ENCODE assay signal across 1 cellular context in genomic region chr3:50260027-50260941, GRCh38.
A peak's percentile ranks its signal among the peaks of the same experiment; 100 is the strongest.
TF ChIP-seq lines count a peak whose summit lies in the region.

No MANE protein-coding gene starts in this region.

TF ChIP-seq in HepG2, 621 proteins besides CTCF, POLR2A, EP300 and RAD21 (continued from another document):
- TF ChIP-seq ZNF18 (CRISPR knock-in tag; IDR thresholded peaks at IDR 0.05; ENCODE audit: insufficient replicate concordance) (peak; percentile 41), ZNF792 (CRISPR knock-in tag; IDR thresholded peaks at IDR 0.05) (peak; percentile 56), NR3C1 (CRISPR knock-in tag; IDR thresholded peaks at IDR 0.05) (no peak), EEA1 (CRISPR knock-in tag; IDR thresholded peaks at IDR 0.05; ENCODE audit: borderline replicate concordance) (peak; percentile 91), KLF11 (CRISPR knock-in tag; IDR thresholded peaks at IDR 0.05) (peak; percentile 58; the same call in 1 of the 2 replicates), TCF12 (IDR thresholded peaks at IDR 0.05) (no peak), TCF12 (CRISPR knock-in tag; IDR thresholded peaks at IDR 0.05) (peak; percentile 95), SETDB1 (CRISPR knock-in tag; IDR thresholded peaks at IDR 0.05; ENCODE audit: borderline replicate concordance) (no peak), SP1 (IDR thresholded peaks at IDR 0.05) (no peak), SP1 (CRISPR knock-in tag; IDR thresholded peaks at IDR 0.05) (peak; percentile 49), RXRA (CRISPR knock-in tag; IDR thresholded peaks at IDR 0.05) (peak; percentile 93), ZNF710 (CRISPR knock-in tag; IDR thresholded peaks at IDR 0.05; ENCODE audit: borderline replicate concordance) (peak; percentile 76; the same call in 1 of the 2 replicates), ZNF367 (CRISPR knock-in tag; IDR thresholded peaks at IDR 0.05; ENCODE audit: borderline replicate concordance) (no peak), REXO4 (CRISPR knock-in tag; IDR thresholded peaks at IDR 0.05; ENCODE audit: borderline replicate concordance) (no peak), MAZ (IDR thresholded peaks at IDR 0.05; ENCODE audit: borderline replicate concordance, low read depth, low read length) (peak; percentile 17; the same call in 1 of the 2 replicates), MAZ (CRISPR knock-in tag; IDR thresholded peaks at IDR 0.05; ENCODE audit: low read depth) (peak; percentile 92), CHD2 (IDR thresholded peaks at IDR 0.05; ENCODE audit: low read depth, low read length) (no peak), SNRNP70 (IDR thresholded peaks at IDR 0.05; ENCODE audit: low read depth, low read length) (no peak), ZNF790 (CRISPR knock-in tag; IDR thresholded peaks at IDR 0.05; ENCODE audit: borderline replicate concordance) (0 out of 2 replicates have a peak, but pooled peaks have one; percentile 21), NRL (CRISPR knock-in tag; IDR thresholded peaks at IDR 0.05; ENCODE audit: borderline replicate concordance) (peak; percentile 48; the same call in 1 of the 2 replicates), RCOR2 (CRISPR knock-in tag; IDR thresholded peaks at IDR 0.05) (no peak; the same call in 1 of the 2 replicates)
- TF ChIP-seq, protein P1, sequence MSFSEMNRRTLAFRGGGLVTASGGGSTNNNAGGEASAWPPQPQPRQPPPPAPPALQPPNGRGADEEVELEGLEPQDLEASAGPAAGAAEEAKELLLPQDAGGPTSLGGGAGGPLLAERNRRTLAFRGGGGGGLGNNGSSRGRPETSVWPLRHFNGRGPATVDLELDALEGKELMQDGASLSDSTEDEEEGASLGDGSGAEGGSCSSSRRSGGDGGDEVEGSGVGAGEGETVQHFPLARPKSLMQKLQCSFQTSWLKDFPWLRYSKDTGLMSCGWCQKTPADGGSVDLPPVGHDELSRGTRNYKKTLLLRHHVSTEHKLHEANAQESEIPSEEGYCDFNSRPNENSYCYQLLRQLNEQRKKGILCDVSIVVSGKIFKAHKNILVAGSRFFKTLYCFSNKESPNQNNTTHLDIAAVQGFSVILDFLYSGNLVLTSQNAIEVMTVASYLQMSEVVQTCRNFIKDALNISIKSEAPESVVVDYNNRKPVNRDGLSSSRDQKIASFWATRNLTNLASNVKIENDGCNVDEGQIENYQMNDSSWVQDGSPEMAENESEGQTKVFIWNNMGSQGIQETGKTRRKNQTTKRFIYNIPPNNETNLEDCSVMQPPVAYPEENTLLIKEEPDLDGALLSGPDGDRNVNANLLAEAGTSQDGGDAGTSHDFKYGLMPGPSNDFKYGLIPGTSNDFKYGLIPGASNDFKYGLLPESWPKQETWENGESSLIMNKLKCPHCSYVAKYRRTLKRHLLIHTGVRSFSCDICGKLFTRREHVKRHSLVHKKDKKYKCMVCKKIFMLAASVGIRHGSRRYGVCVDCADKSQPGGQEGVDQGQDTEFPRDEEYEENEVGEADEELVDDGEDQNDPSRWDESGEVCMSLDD (CRISPR knock-in tag; IDR thresholded peaks at IDR 0.05; ENCODE audit: borderline replicate concordance), result peak; percentile 76; the same call in 1 of the 2 replicates
- TF ChIP-seq, protein P2, sequence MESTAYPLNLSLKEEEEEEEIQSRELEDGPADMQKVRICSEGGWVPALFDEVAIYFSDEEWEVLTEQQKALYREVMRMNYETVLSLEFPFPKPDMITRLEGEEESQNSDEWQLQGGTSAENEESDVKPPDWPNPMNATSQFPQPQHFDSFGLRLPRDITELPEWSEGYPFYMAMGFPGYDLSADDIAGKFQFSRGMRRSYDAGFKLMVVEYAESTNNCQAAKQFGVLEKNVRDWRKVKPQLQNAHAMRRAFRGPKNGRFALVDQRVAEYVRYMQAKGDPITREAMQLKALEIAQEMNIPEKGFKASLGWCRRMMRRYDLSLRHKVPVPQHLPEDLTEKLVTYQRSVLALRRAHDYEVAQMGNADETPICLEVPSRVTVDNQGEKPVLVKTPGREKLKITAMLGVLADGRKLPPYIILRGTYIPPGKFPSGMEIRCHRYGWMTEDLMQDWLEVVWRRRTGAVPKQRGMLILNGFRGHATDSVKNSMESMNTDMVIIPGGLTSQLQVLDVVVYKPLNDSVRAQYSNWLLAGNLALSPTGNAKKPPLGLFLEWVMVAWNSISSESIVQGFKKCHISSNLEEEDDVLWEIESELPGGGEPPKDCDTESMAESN (CRISPR knock-in tag; conservative IDR thresholded peaks at IDR 0.05), result peak; percentile 87
- TF ChIP-seq, protein P3, sequence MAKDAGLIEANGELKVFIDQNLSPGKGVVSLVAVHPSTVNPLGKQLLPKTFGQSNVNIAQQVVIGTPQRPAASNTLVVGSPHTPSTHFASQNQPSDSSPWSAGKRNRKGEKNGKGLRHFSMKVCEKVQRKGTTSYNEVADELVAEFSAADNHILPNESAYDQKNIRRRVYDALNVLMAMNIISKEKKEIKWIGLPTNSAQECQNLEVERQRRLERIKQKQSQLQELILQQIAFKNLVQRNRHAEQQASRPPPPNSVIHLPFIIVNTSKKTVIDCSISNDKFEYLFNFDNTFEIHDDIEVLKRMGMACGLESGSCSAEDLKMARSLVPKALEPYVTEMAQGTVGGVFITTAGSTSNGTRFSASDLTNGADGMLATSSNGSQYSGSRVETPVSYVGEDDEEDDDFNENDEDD (CRISPR knock-in tag; IDR thresholded peaks at IDR 0.05; ENCODE audit: borderline replicate concordance), result no peak; the same call in 1 of the 2 replicates
- TF ChIP-seq, protein P4, sequence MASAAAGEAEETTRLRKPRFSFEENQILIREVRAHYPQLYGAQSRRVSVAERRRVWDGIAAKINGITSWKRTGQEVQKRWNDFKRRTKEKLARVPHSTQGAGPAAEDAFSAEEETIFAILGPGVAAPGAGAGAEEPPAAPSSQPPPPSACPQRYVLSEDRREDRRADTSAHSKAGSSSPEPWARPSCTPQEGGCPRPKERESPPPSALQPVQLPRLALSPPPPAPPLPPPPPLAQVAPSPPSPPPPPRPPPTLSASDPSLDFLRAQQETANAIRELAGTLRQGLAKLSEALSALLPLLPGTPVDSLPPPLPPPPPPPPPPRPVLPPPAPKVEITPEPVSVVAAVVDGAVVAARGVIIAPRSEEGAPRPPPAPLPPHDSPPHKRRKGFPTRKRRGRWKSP (CRISPR knock-in tag; IDR thresholded peaks at IDR 0.05), result peak; percentile 73
- TF ChIP-seq, protein P5, sequence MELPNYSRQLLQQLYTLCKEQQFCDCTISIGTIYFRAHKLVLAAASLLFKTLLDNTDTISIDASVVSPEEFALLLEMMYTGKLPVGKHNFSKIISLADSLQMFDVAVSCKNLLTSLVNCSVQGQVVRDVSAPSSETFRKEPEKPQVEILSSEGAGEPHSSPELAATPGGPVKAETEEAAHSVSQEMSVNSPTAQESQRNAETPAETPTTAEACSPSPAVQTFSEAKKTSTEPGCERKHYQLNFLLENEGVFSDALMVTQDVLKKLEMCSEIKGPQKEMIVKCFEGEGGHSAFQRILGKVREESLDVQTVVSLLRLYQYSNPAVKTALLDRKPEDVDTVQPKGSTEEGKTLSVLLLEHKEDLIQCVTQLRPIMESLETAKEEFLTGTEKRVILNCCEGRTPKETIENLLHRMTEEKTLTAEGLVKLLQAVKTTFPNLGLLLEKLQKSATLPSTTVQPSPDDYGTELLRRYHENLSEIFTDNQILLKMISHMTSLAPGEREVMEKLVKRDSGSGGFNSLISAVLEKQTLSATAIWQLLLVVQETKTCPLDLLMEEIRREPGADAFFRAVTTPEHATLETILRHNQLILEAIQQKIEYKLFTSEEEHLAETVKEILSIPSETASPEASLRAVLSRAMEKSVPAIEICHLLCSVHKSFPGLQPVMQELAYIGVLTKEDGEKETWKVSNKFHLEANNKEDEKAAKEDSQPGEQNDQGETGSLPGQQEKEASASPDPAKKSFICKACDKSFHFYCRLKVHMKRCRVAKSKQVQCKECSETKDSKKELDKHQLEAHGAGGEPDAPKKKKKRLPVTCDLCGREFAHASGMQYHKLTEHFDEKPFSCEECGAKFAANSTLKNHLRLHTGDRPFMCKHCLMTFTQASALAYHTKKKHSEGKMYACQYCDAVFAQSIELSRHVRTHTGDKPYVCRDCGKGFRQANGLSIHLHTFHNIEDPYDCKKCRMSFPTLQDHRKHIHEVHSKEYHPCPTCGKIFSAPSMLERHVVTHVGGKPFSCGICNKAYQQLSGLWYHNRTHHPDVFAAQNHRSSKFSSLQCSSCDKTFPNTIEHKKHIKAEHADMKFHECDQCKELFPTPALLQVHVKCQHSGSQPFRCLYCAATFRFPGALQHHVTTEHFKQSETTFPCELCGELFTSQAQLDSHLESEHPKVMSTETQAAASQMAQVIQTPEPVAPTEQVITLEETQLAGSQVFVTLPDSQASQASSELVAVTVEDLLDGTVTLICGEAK (IDR thresholded peaks at IDR 0.05), result no peak
- TF ChIP-seq, protein P5 (CRISPR knock-in tag; IDR thresholded peaks at IDR 0.05), result peak; percentile 40
